ENCODE assay signal across 18 cellular contexts in genomic region chr1:116435806-116436486, GRCh38.
"Had no signal": no experiment of that assay in that cellular context is flagged by ENCODE, and none has a peak within 500 bp of the region (broad histone marks: within the 10 kb centered on the region; RNA-seq: fewer than 3 reads in every experiment).

No MANE protein-coding gene starts in this region.

- H3K9me3 Mint-ChIP-seq: activated T-cell treated with anti-CD3 and anti-CD28 coated beads, Interleukin-2, amount 50 U/mL, for 4 hours; neural progenitor cell had no signal

- ATAC-seq: gastroesophageal sphincter, heart right ventricle, left colon, psoas muscle, right lobe of liver had no signal

- H3K4me1 ChIP-seq: gastroesophageal sphincter, stomach, upper lobe of left lung had no signal

- H3K27ac Mint-ChIP-seq: mesothelial cell of epicardium, neural progenitor cell had no signal

- H3K9me3 ChIP-seq: psoas muscle, right lobe of liver, stomach, testis, upper lobe of left lung had no signal

- H3K36me3 Mint-ChIP-seq: mesothelial cell of epicardium, neural progenitor cell had no signal

- H3K27me3 ChIP-seq: heart right ventricle, neural progenitor cell, right lobe of liver, stomach, testis, upper lobe of left lung had no signal

- H3K36me3 ChIP-seq: gastroesophageal sphincter, heart right ventricle, neural progenitor cell, right lobe of liver, stomach, upper lobe of left lung had no signal

- H3K4me3 Mint-ChIP-seq: activated T-cell treated with anti-CD3 and anti-CD28 coated beads, Interleukin-2, amount 50 U/mL, for 4 hours; mesothelial cell of epicardium; neural progenitor cell had no signal

- H3K27ac ChIP-seq: gastroesophageal sphincter, heart right ventricle, neural progenitor cell, psoas muscle, right lobe of liver, stomach, upper lobe of left lung had no signal

- H3K4me2 ChIP-seq: neural progenitor cell, smooth muscle cell had no signal

- H3K4me3 ChIP-seq: gastroesophageal sphincter, heart right ventricle, lung, neural progenitor cell, psoas muscle, right lobe of liver, smooth muscle cell, stomach, testis, upper lobe of left lung had no signal

- H2AFZ ChIP-seq: neural progenitor cell had no signal

- H3K4me1 Mint-ChIP-seq: neural progenitor cell had no signal

- H3K9ac ChIP-seq: neural progenitor cell had no signal

- DNase-seq: activated CD4-positive, alpha-beta T cell treated with anti-CD3 and anti-CD28 coated beads, Interleukin-2, amount 50 U/mL, for 1 hour; activated CD4-positive, CD25-positive, alpha-beta regulatory T cell; activated T-cell treated with anti-CD3 and anti-CD28 coated beads, Interleukin-2, amount 50 U/mL, for 4 hours; erythroblast; heart right ventricle; left colon; psoas muscle; right lobe of liver; stimulated activated CD4-positive, alpha-beta T cell treated with anti-CD3 and anti-CD28 coated beads, Interleukin-4, amount 100 ng/mL, for 4 hours; stimulated activated CD8-positive, alpha-beta memory T cell treated with anti-CD3 and anti-CD28 coated beads, Interleukin-4, amount 100 ng/mL, for 48 hours; stomach; testis; upper lobe of left lung had no signal
